In the genomic region with DNA sequence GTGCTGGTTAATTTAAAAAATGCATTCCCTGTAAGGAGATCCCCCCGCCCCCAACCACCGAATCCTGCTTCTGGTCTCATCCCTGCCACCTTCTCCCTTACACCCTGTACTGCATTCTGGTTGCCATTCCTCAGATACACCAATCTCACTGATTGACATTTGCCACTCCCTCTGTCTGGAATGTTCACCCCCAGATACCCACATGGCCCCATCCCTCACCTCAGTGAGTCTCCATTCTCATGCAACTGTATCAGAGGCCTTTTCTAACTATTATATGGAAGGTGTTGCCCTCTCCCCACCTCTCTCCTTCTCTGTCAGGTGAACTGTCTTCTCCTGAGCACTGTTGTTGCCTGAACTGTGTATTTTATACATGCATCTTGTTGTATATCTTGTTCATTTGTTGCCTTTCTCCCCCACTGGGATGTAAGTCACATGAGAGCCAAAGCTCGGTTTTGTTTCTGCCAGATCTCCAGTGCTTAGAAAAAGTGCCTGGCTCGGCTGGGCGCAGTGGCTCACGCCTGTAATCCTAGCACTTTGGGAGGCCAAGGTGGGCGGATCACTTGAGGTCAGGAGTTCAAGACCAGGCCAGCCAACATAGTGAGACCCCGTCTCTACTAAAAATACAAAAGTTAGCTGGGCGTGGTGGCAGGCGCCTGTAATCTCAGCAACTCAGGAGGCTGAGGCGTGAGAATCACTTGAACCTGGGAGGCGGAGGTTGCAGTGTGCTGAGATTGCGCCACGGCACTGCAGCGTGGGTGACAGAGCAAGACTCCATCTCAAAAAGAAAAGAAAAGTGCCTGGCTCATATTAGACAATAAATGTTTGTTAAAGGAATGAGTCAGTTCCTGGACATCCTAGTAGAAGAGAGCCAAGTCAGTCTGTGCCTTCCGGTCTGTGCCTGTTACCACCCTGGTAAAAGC, we compare ENCODE assay signal across 10 cellular contexts.
DNase-seq lines count a peak whose midpoint lies in the region; ATAC-seq, FAIRE-seq and TF ChIP-seq lines count a peak whose summit lies in the region.
"Had no signal": no experiment of that assay in that cellular context is flagged by ENCODE, and none has a peak within 500 bp of the region (broad histone marks: within the 10 kb centered on the region; RNA-seq: fewer than 3 reads in every experiment).

No MANE protein-coding gene starts in this region.

- intact Hi-C loops in activated naive CD4-positive, alpha-beta T cell treated with anti-CD3 and anti-CD28 coated beads for 36 hours (cut with micrococcal nuclease), result no loop called here

- no peak overlapping the region for H3K4me3 ChIP-seq in kidney epithelial cell (ENCODE audit: low read depth, low read length)

- peak overlapping the region; percentile 38 to 95 for H3K27ac Mint-ChIP-seq in activated naive CD4-positive, alpha-beta T cell treated with anti-CD3 and anti-CD28 coated beads, Interleukin-2, amount 50 U/mL, for 72 hours
- H3K27ac Mint-ChIP-seq in activated naive CD4-positive, alpha-beta T cell treated with anti-CD3 and anti-CD28 coated beads for 36 hours, result no peak overlapping the region

- H3K27me3 Mint-ChIP-seq in activated naive CD4-positive, alpha-beta T cell treated with anti-CD3 and anti-CD28 coated beads for 36 hours (ENCODE audit: low read depth), result no peaks in the 10 kb centered on the region

- H3K4me3 Mint-ChIP-seq in activated naive CD4-positive, alpha-beta T cell treated with anti-CD3 and anti-CD28 coated beads for 36 hours, result no peak overlapping the region

- no peak for TF ChIP-seq POLR2A in GM18505 (IDR thresholded peaks at IDR 0.05; ENCODE audit: borderline replicate concordance, extremely low read depth, insufficient read depth, insufficient read length)

- H3K36me3 Mint-ChIP-seq in activated naive CD4-positive, alpha-beta T cell treated with anti-CD3 and anti-CD28 coated beads, Interleukin-2, amount 50 U/mL, for 72 hours, result peaks cover 0 to 12% of the 10 kb centered on the region in 2 donors
- peaks cover 6% of the 10 kb centered on the region for H3K36me3 Mint-ChIP-seq in activated naive CD4-positive, alpha-beta T cell treated with anti-CD3 and anti-CD28 coated beads for 36 hours (ENCODE audit: low read depth)

- TF ChIP-seq CTCF in kidney epithelial cell (IDR thresholded peaks at IDR 0.05; ENCODE audit: insufficient read depth, low read length, poor library complexity, severe bottlenecking), result no peak

- H3K9me3 Mint-ChIP-seq in activated naive CD4-positive, alpha-beta T cell treated with anti-CD3 and anti-CD28 coated beads, Interleukin-2, amount 50 U/mL, for 72 hours, result no peaks in the 10 kb centered on the region
- H3K9me3 Mint-ChIP-seq in activated naive CD4-positive, alpha-beta T cell treated with anti-CD3 and anti-CD28 coated beads for 36 hours, result no peaks in the 10 kb centered on the region

- no peak for FAIRE-seq in urothelium cell line (lab: Jason Lieb, UNC)

- no peaks in the 10 kb centered on the region for H3K27me3 ChIP-seq in kidney epithelial cell (ENCODE audit: control insufficient read depth, insufficient read depth, low read length)

- CTCF ChIA-PET in activated naive CD4-positive, alpha-beta T cell treated with anti-CD3 and anti-CD28 coated beads for 36 hours (lab: Charles Lee), result interaction anchor here (1.3 kb wide), 1 partner anchor 9 kb away, joined by 3 read pairs; no protein-coding TSS in a partner anchor

- peaks cover 87% of the 10 kb centered on the region for H3K4me1 Mint-ChIP-seq in activated naive CD4-positive, alpha-beta T cell treated with anti-CD3 and anti-CD28 coated beads for 36 hours (ENCODE audit: low read depth)

- H3K36me3 ChIP-seq in kidney epithelial cell (ENCODE audit: control insufficient read depth, insufficient read depth, low read length), result no peaks in the 10 kb centered on the region

- DNase-seq in activated naive CD4-positive, alpha-beta T cell treated with anti-CD3 and anti-CD28 coated beads, Interleukin-2, amount 50 U/mL, for 72 hours (ENCODE audit: low spot score in 2 of 2), result no peak
- no peak for DNase-seq in activated naive CD4-positive, alpha-beta T cell treated with anti-CD3 and anti-CD28 coated beads for 36 hours
- DNase-seq in astrocyte of the hippocampus (ENCODE audit: low read depth, low spot score) (peak; percentile 54), kidney epithelial cell (ENCODE audit: low read depth) (peak; percentile 21), urothelium cell line (ENCODE audit: low spot score) (peak; percentile 80)
- DNase-seq: activated naive CD4-positive, alpha-beta T cell; DND-41 had no signal

- ATAC-seq in activated naive CD4-positive, alpha-beta T cell treated with anti-CD3 and anti-CD28 coated beads, Interleukin-2, amount 50 U/mL, for 72 hours, result no peak
- ATAC-seq in GM21576 (IDR thresholded peaks at IDR 0.05; ENCODE audit: unreplicated experiment), result no peak
- no peak for ATAC-seq in GM18873 (IDR thresholded peaks at IDR 0.05; ENCODE audit: low FRiP score, unreplicated experiment)
- no peak for ATAC-seq in GM18505 (IDR thresholded peaks at IDR 0.05; ENCODE audit: unreplicated experiment)

Comparison
In these comparisons a context has a peak if more than half of its experiments do, and no peak if none do; other contexts are left out.
1. DNase-seq: peak in astrocyte of the hippocampus (single experiment), kidney epithelial cell (single experiment) and urothelium cell line (single experiment); none in activated naive CD4-positive, alpha-beta T cell treated with anti-CD3 and anti-CD28 coated beads, Interleukin-2, amount 50 U/mL, for 72 hours (0 of 2) and activated naive CD4-positive, alpha-beta T cell treated with anti-CD3 and anti-CD28 coated beads for 36 hours (single experiment).